In genomic region chr9:14314424-14314928, GRCh38 we compare ENCODE assay signal across 8 cellular contexts. TPM values are rescaled to one million over a fixed set of nuclear protein-coding genes. Genes with fewer than 3 reads are reported as not detected.
A peak's percentile ranks its signal among the peaks of the same experiment; 100 is the strongest.
DNase-seq lines count a peak whose midpoint lies in the region; ATAC-seq and TF ChIP-seq lines count a peak whose summit lies in the region.

No MANE protein-coding gene starts in this region.

- in situ Hi-C loops in ACHN (cut with HindIII; ENCODE audit: low pct_ligation_motif_present, low pct_unique_long_range_greater_than_20kb, low sequenced_read_pairs) = no loop called here

- H3K27ac Mint-ChIP-seq in osteocyte (ENCODE audit: unreplicated experiment) = peak overlapping the region; percentile 94

- DNase-seq in ACHN (peak; percentile 86), NCI-H2196 treated with DMSO at 0.1 percent for 48 hours (lab: John Stamatoyannopoulos, UW; ENCODE audit: unreplicated experiment) (peak; percentile 99), Right ventricle myocardium superior (peak; percentile 75), osteocyte (ENCODE audit: extremely low spot score, unreplicated experiment) (no peak), GM19240 (ENCODE audit: insufficient read length, low spot score) (no peak)

- peak; percentile 3 for ATAC-seq in GM18907 (IDR thresholded peaks at IDR 0.05; ENCODE audit: unreplicated experiment)
- peak; percentile 58 for ATAC-seq in Right ventricle myocardium superior (ENCODE audit: poor library complexity)
- ATAC-seq in HG02798 (IDR thresholded peaks at IDR 0.05; ENCODE audit: poor library complexity, unreplicated experiment) = no peak

- intact Hi-C loops in Right ventricle myocardium superior (cut with DNase I) = loop anchor here (5.0 to 10.0 kb wide), 2 partner anchors 107 to 280 kb away; no protein-coding TSS in a partner anchor

- WGBS in adipose tissue, 3 donors = 0 to 1% (median 1%) methylated on average over 21 of the region's 21 CpGs

- no peaks in the 10 kb centered on the region for H3K9me3 Mint-ChIP-seq in osteocyte (ENCODE audit: unreplicated experiment)

- H3K4me3 Mint-ChIP-seq in osteocyte (ENCODE audit: unreplicated experiment) = peak overlapping the region; percentile 91

- H3K4me1 Mint-ChIP-seq in osteocyte (ENCODE audit: unreplicated experiment) = peaks cover 49% of the 10 kb centered on the region

- no peaks in the 10 kb centered on the region for H3K27me3 Mint-ChIP-seq in osteocyte (ENCODE audit: unreplicated experiment)

- no peaks in the 10 kb centered on the region for H3K36me3 Mint-ChIP-seq in osteocyte (ENCODE audit: unreplicated experiment)

- H3K27ac ChIP-seq in adipose tissue (ENCODE audit: low read depth, low read length) = peak overlapping the region; percentile 66

- no peak for TF ChIP-seq CTCF in osteocyte (IDR thresholded peaks at IDR 0.05)

RNA-seq across cellular contexts. Expression of gene NFIB, which starts 0.5 kb away (rescaled TPM):
- 10 to 100 TPM in 2 of 3 donors, 1 to 10 TPM in 1; 6.1 to 32.3 (median 16.8) TPM for polyA plus RNA-seq in adipose tissue
- total RNA-seq in Right ventricle myocardium superior = 104 TPM
- 36.1 and 39.9 TPM in 2 replicates for total RNA-seq in osteocyte

Comparison
In these comparisons a context has a peak if more than half of its experiments do, and no peak if none do; other contexts are left out.
1. DNase-seq: peak in ACHN (single experiment), NCI-H2196 treated with DMSO at 0.1 percent for 48 hours (single experiment) and Right ventricle myocardium superior (single experiment); none in osteocyte (single experiment) and GM19240 (single experiment).